ENCODE assay signal across 1 cellular context in genomic region chr19:29941828-29942403, GRCh38.
TF ChIP-seq lines count a peak whose summit lies in the region.

Gene URI1, plus strand, starts transcription at chr19:29942239. Its CDS starts 309 bp downstream, at chr19:29942548.

TF ChIP-seq in SK-N-SH, 30 proteins besides CTCF, POLR2A, EP300 and RAD21 (continued from another document):
- TF ChIP-seq ZBTB33 (IDR thresholded peaks at IDR 0.05; ENCODE audit: borderline replicate concordance, low read depth) = no peak
- TF ChIP-seq MXI1 (IDR thresholded peaks at IDR 0.05; ENCODE audit: low read depth, low read length) = peak; percentile 97
- TF ChIP-seq MAX (IDR thresholded peaks at IDR 0.05; ENCODE audit: low read depth) = peak; percentile 97
- TF ChIP-seq TAF1 (IDR thresholded peaks at IDR 0.05; ENCODE audit: borderline replicate concordance, low read depth, low read length) = 0 out of 2 replicates have a peak, but pooled peaks have one; percentile 24
- TF ChIP-seq FOXJ3 (CRISPR knock-in tag; IDR thresholded peaks at IDR 0.05) = no peak
- no peak for TF ChIP-seq NFIC (IDR thresholded peaks at IDR 0.05; ENCODE audit: borderline replicate concordance)
- TF ChIP-seq RFX5 (IDR thresholded peaks at IDR 0.05; ENCODE audit: low read length) = no peak
- TF ChIP-seq EZH2phosphoT487 (IDR thresholded peaks at IDR 0.05; ENCODE audit: borderline replicate concordance, low read depth) = no peak
- TF ChIP-seq MEF2A (IDR thresholded peaks at IDR 0.05; ENCODE audit: borderline replicate concordance, low read depth) = no peak
